In genomic region chr10:79445708-79446450, GRCh38 we compare ENCODE assay signal across 8 cellular contexts. TPM values are rescaled to one million over a fixed set of nuclear protein-coding genes. Genes with fewer than 3 reads are reported as not detected.
A peak's percentile ranks its signal among the peaks of the same experiment; 100 is the strongest.
DNase-seq lines count a peak whose midpoint lies in the region; ATAC-seq, FAIRE-seq and TF ChIP-seq lines count a peak whose summit lies in the region.

No MANE protein-coding gene starts in this region.

- no peaks in the 10 kb centered on the region for H3F3A ChIP-seq in DOHH2 (ENCODE audit: control insufficient read depth, insufficient read depth)

- no peak for TF ChIP-seq CTCF in DOHH2 (IDR thresholded peaks at IDR 0.05; ENCODE audit: low read depth, low read length, poor library complexity, severe bottlenecking)
- TF ChIP-seq CTCF in RWPE2 (IDR thresholded peaks at IDR 0.05; ENCODE audit: poor library complexity, severe bottlenecking): no peak
- no peak for TF ChIP-seq CTCF in fibroblast of the aortic adventitia (IDR thresholded peaks at IDR 0.05; ENCODE audit: insufficient read depth, low read length)

- no peaks in the 10 kb centered on the region for H3K9me3 ChIP-seq in DOHH2 (ENCODE audit: control insufficient read depth, insufficient read depth, low read length)
- no peaks in the 10 kb centered on the region for H3K9me3 ChIP-seq in RWPE2 (ENCODE audit: severe bottlenecking)

- DNase-seq in H54 (ENCODE audit: insufficient read length, low spot score) (peak; percentile 97), LoVo (ENCODE audit: low spot score) (peak; percentile 89), RWPE2 (ENCODE audit: low spot score) (peak; percentile 96), fibroblast of the aortic adventitia (ENCODE audit: low read depth) (peak; percentile 98)
- DNase-seq in activated effector memory CD4-positive, alpha-beta T cell treated with anti-CD3 and anti-CD28 coated beads, Interleukin-2, amount 50 U/mL, for 16 hours: peak; percentile 98
- DNase-seq in natural killer cell treated with Interleukin-12 subunit alpha and Interleukin-12 subunit beta and Interleukin-15 and Interleukin-18, amount 100 ng/mL, for 72 hours (ENCODE audit: low spot score): peak; percentile 97
- peak; percentile 90 to 94 (median 92) for DNase-seq in stimulated activated naive CD4-positive, alpha-beta T cell (lab: John Stamatoyannopoulos, UW)

- peak; percentile 93 for ATAC-seq in RWPE2 (ENCODE audit: low read depth)
- peak; percentile 96 to 97 for ATAC-seq in natural killer cell treated with Interleukin-12 subunit alpha and Interleukin-12 subunit beta and Interleukin-15 and Interleukin-18, amount 100 ng/mL, for 72 hours

- no peaks in the 10 kb centered on the region for H3K79me2 ChIP-seq in DOHH2 (ENCODE audit: control insufficient read depth, low read length)

- H3K27ac Mint-ChIP-seq in natural killer cell treated with Interleukin-12 subunit alpha and Interleukin-12 subunit beta and Interleukin-15 and Interleukin-18, amount 100 ng/mL, for 72 hours: peak overlapping the region; percentile 3 to 18

- TF ChIP-seq POLR2A in H54 (IDR thresholded peaks at IDR 0.05; ENCODE audit: low read depth, low read length): peak; percentile 30; the same call in 1 of the 2 replicates

- peak; percentile 27 for FAIRE-seq in H54 (lab: Jason Lieb, UNC)

- H3K4me3 Mint-ChIP-seq in natural killer cell treated with Interleukin-12 subunit alpha and Interleukin-12 subunit beta and Interleukin-15 and Interleukin-18, amount 100 ng/mL, for 72 hours: peak overlapping the region; percentile 85

- peaks cover 0 to 3% of the 10 kb centered on the region in 2 donors for H3K27me3 Mint-ChIP-seq in natural killer cell treated with Interleukin-12 subunit alpha and Interleukin-12 subunit beta and Interleukin-15 and Interleukin-18, amount 100 ng/mL, for 72 hours

- no peaks in the 10 kb centered on the region for H3K36me3 Mint-ChIP-seq in natural killer cell treated with Interleukin-12 subunit alpha and Interleukin-12 subunit beta and Interleukin-15 and Interleukin-18, amount 100 ng/mL, for 72 hours

- no peaks in the 10 kb centered on the region for H3K9me3 Mint-ChIP-seq in natural killer cell treated with Interleukin-12 subunit alpha and Interleukin-12 subunit beta and Interleukin-15 and Interleukin-18, amount 100 ng/mL, for 72 hours

- no peaks in the 10 kb centered on the region for H3K36me3 ChIP-seq in DOHH2 (ENCODE audit: control insufficient read depth, low read length)
- no peaks in the 10 kb centered on the region for H3K36me3 ChIP-seq in RWPE2 (ENCODE audit: low read depth)

- H3K4me1 ChIP-seq in DOHH2 (ENCODE audit: control insufficient read depth, low read length) (peaks cover 20% of the 10 kb centered on the region), RWPE2 (ENCODE audit: insufficient read depth, poor library complexity, severe bottlenecking) (peaks cover 8% of the 10 kb centered on the region)

- H3K27me3 ChIP-seq in DOHH2 (ENCODE audit: control insufficient read depth, low read length) (peaks cover 56% of the 10 kb centered on the region), RWPE2 (ENCODE audit: insufficient read depth, poor library complexity, severe bottlenecking) (no peaks in the 10 kb centered on the region)

- peak overlapping the region; percentile 73 for H3K4me2 ChIP-seq in DOHH2 (ENCODE audit: low read length)

- H3K27ac ChIP-seq in DOHH2 (ENCODE audit: low read depth, low read length) (no peak overlapping the region), RWPE2 (ENCODE audit: poor library complexity, severe bottlenecking) (no peak overlapping the region)

- peaks cover 30 to 34% of the 10 kb centered on the region in 2 donors for H3K4me1 Mint-ChIP-seq in natural killer cell treated with Interleukin-12 subunit alpha and Interleukin-12 subunit beta and Interleukin-15 and Interleukin-18, amount 100 ng/mL, for 72 hours (ENCODE audit: low read depth in 2 of 2)

- no peaks in the 10 kb centered on the region for H3K9me2 ChIP-seq in DOHH2 (replicated peaks; ENCODE audit: control insufficient read depth, low read length)

- peaks cover 5% of the 10 kb centered on the region for H4K20me1 ChIP-seq in DOHH2 (ENCODE audit: control insufficient read depth, insufficient read depth, low read depth, low read length)

- H3K4me3 ChIP-seq in DOHH2 (ENCODE audit: low read length) (peak overlapping the region; percentile 64), RWPE2 (ENCODE audit: severe bottlenecking) (peak overlapping the region; percentile 47), fibroblast of the aortic adventitia (ENCODE audit: low read depth, low read length) (peak overlapping the region; percentile 60)

RNA-seq across cellular contexts. Expression of gene ZCCHC24, which starts 0.5 kb away (rescaled TPM):
- total RNA-seq in fibroblast of the aortic adventitia (ENCODE audit: low replicate concordance): 38.8 and 56.0 TPM in 2 replicates
- 1 to 10 TPM in 1 of 2 donors, under 1 TPM in 1; 0.73 to 1.3 TPM for total RNA-seq in natural killer cell treated with Interleukin-12 subunit alpha and Interleukin-12 subunit beta and Interleukin-15 and Interleukin-18, amount 100 ng/mL, for 72 hours

Comparison
In these comparisons a context has a peak if more than half of its experiments do, and no peak if none do; other contexts are left out.
1. RNA of gene ZCCHC24, which starts 0.5 kb away (total RNA-seq): 38.8 to 56.0 TPM in fibroblast of the aortic adventitia; 0.73 to 1.3 TPM in natural killer cell treated with Interleukin-12 subunit alpha and Interleukin-12 subunit beta and Interleukin-15 and Interleukin-18, amount 100 ng/mL, for 72 hours; every median in the first group is over 10 times any median in the second.
2. Peak in every context shown above with its lines, with median percentiles within 50 percentile points of each other: H3K4me3 ChIP-seq and DNase-seq.